ENCODE assay signal across 8 cellular contexts in the genomic region with DNA sequence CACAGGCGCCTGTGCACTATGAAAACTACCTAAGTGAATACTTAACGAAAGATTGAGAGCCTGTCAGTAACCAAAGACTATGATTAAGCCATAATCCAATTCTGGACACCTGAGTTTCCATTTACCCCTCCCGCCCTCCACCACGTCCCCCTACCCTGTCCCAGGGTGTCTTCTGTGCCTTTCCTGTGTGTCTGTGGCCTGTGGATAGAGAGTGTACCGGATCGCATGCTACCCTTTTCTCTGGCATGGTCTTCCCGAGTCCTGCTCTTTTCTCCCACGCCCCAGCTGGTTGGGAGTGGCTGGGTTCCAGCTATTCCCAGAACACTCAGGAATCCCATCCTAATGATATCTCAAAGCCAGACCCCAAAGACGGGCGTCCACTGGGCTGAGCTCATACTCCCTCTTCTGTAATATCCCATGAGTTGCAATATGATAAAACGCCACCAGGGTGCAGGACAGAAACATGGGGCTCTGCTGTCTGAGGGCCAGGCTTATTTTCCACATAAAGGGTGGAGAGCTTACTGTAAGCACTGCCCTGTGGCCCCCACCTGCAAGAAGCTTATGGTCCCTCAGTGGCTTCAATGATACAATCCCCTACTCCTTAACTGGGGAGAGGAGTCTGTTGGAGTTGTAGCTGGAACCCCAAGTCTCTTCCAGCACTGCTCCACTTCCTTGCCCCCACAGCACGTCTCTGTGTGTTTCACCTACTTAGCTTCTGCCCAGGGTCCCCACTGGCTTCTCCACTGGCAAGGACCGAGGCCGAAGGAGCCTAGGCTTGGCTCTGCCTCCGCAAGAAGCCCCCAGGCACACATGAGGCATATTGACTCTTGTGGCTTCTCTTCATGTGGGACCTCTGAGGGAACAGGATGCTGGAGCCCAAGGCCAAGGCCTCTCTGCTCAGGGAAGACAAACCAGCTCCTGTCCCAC. TPM values are rescaled to one million over a fixed set of nuclear protein-coding genes. Genes with fewer than 3 reads are reported as not detected.
DNase-seq lines count a peak whose midpoint lies in the region; ATAC-seq and TF ChIP-seq lines count a peak whose summit lies in the region.

No MANE protein-coding gene starts in this region.

- H3K27ac Mint-ChIP-seq in activated naive CD8-positive, alpha-beta T cell treated with anti-CD3 and anti-CD28 coated beads for 36 hours = no peak overlapping the region

- H3K27me3 ChIP-seq in BE2C (no peaks in the 10 kb centered on the region), sigmoid colon (peaks cover 0 to 9% (median 0%) of the 10 kb centered on the region in 3 donors)

- H3K4me3 ChIP-seq in BE2C (ENCODE audit: low read depth, low read length) = no peak overlapping the region
- no peak overlapping the region for H3K4me3 ChIP-seq in OCI-LY7 (ENCODE audit: low read depth, low read length, poor library complexity, severe bottlenecking)
- H3K4me3 ChIP-seq in sigmoid colon = no peak overlapping the region

- no peak overlapping the region for H3K4me2 ChIP-seq in OCI-LY7 (ENCODE audit: low read length)

- CTCF ChIA-PET in OCI-LY7 (lab: Charles Lee; ENCODE audit: unreplicated experiment) = interaction anchor here (0.6 to 1.8 kb wide), 8 partner anchors 9 to 372 kb away, joined by 3 to 18 read pairs (median 6); no protein-coding TSS in a partner anchor

- POLR2A ChIA-PET in OCI-LY7 (lab: Charles Lee) = interaction anchor here (0.8 to 1.6 kb wide), 5 partner anchors 9 to 56 kb away, joined by 3 to 8 read pairs (median 4); no protein-coding TSS in a partner anchor

- BruUV-seq in OCI-LY7 (replicated peaks; lab: Mats Ljungman, UMichigan) = no TSS peak

- DNase-seq in BE2C (peak; percentile 80), HuH-7.5 (ENCODE audit: low spot score) (peak; percentile 78), OCI-LY7 (ENCODE audit: low spot score) (peak; percentile 68), left cardiac atrium (no peak), sigmoid colon (no peak), posterior vena cava (ENCODE audit: low spot score) (no peak)
- peak; percentile 36 for DNase-seq in activated naive CD8-positive, alpha-beta T cell treated with anti-CD3 and anti-CD28 coated beads for 36 hours

- H3K27me3 Mint-ChIP-seq in activated naive CD8-positive, alpha-beta T cell treated with anti-CD3 and anti-CD28 coated beads for 36 hours = peaks cover 49% of the 10 kb centered on the region

- no peak overlapping the region for H2AFZ ChIP-seq in OCI-LY7 (ENCODE audit: low read length)

- TF ChIP-seq CTCF in BE2C (IDR thresholded peaks at IDR 0.05; ENCODE audit: low read depth, low read length) (peak; percentile 74), OCI-LY7 (conservative IDR thresholded peaks at IDR 0.05; ENCODE audit: low read length) (peak; percentile 84), sigmoid colon (IDR thresholded peaks at IDR 0.05) (peak; percentile 40 to 74 (median 62))

- H3K4me1 ChIP-seq in BE2C (peaks cover 6% of the 10 kb centered on the region), OCI-LY7 (ENCODE audit: insufficient read depth, low read length, poor library complexity, severe bottlenecking) (no peaks in the 10 kb centered on the region), sigmoid colon (peaks cover 0 to 14% (median 11%) of the 10 kb centered on the region in 4 donors)

- 46 to 58% methylated on average over 15 of the region's 15 CpGs for WGBS in sigmoid colon, 2 donors

- ATAC-seq in GM18502 (IDR thresholded peaks at IDR 0.05; ENCODE audit: poor library complexity, unreplicated experiment) (peak; percentile 72), left cardiac atrium (peak; percentile 59 to 67)

- H3K36me3 ChIP-seq in BE2C = no peaks in the 10 kb centered on the region
- no peaks in the 10 kb centered on the region for H3K36me3 ChIP-seq in OCI-LY7 (ENCODE audit: insufficient read depth, low read length)
- no peaks in the 10 kb centered on the region for H3K36me3 ChIP-seq in sigmoid colon

- no peak for TF ChIP-seq EP300 in sigmoid colon (IDR thresholded peaks at IDR 0.05)

- H3K27ac ChIP-seq in OCI-LY7 (ENCODE audit: low read depth, low read length, poor library complexity, severe bottlenecking) = no peak overlapping the region
- no peak overlapping the region for H3K27ac ChIP-seq in sigmoid colon

- H3K9me3 Mint-ChIP-seq in activated naive CD8-positive, alpha-beta T cell treated with anti-CD3 and anti-CD28 coated beads for 36 hours = no peaks in the 10 kb centered on the region

- H3K9me3 ChIP-seq in BE2C = no peaks in the 10 kb centered on the region
- H3K9me3 ChIP-seq in OCI-LY7 (ENCODE audit: low read length) = no peaks in the 10 kb centered on the region
- H3K9me3 ChIP-seq in sigmoid colon = no peaks in the 10 kb centered on the region

- no peaks in the 10 kb centered on the region for H4K20me1 ChIP-seq in OCI-LY7 (ENCODE audit: insufficient read depth, low read length)

- no peaks in the 10 kb centered on the region for H3K36me3 Mint-ChIP-seq in activated naive CD8-positive, alpha-beta T cell treated with anti-CD3 and anti-CD28 coated beads for 36 hours

- H3K9me2 ChIP-seq in OCI-LY7 (ENCODE audit: insufficient read depth, low read length) = no peaks in the 10 kb centered on the region

- intact Hi-C loops in OCI-LY7 (cut with micrococcal nuclease; ENCODE audit: unreplicated experiment) = loop anchor here (1.0 kb wide), 1 partner anchor 18 kb away; no protein-coding TSS in a partner anchor
- intact Hi-C loops in left cardiac atrium (cut with DNase I) = no loop called here
- intact Hi-C loops in sigmoid colon (cut with DNase I) = loop anchor here (2.0 kb wide), 1 partner anchor 19 kb away; no protein-coding TSS in a partner anchor
- intact Hi-C loops in posterior vena cava (cut with DNase I) = no loop called here

- no peak for TF ChIP-seq POLR2A in sigmoid colon (IDR thresholded peaks at IDR 0.05)

- no peak overlapping the region for H3K4me3 Mint-ChIP-seq in activated naive CD8-positive, alpha-beta T cell treated with anti-CD3 and anti-CD28 coated beads for 36 hours

- H3K4me1 Mint-ChIP-seq in activated naive CD8-positive, alpha-beta T cell treated with anti-CD3 and anti-CD28 coated beads for 36 hours = peaks cover 10% of the 10 kb centered on the region

- no peaks in the 10 kb centered on the region for H3K79me2 ChIP-seq in OCI-LY7 (ENCODE audit: insufficient read depth, low read depth, low read length)

RNA-seq across cellular contexts. Expression of gene ALX3, which starts 17.6 kb away (rescaled TPM):
- polyA plus RNA-seq in BE2C (2012; ENCODE audit: insufficient read depth, insufficient read length, low read depth) = not detected
- not detected in 2 replicates for total RNA-seq in OCI-LY7 (2014; rRNA removed; shearing (Covaris generic))
- total RNA-seq in OCI-LY7 (2022) (not detected in 2 replicates), left cardiac atrium (not detected), sigmoid colon (not detected), posterior vena cava (not detected)
- not detected for total RNA-seq in activated naive CD8-positive, alpha-beta T cell treated with anti-CD3 and anti-CD28 coated beads for 36 hours
- under 1 TPM in 1 of 3 donors, not detected in 2; 0.13 TPM for polyA plus RNA-seq in sigmoid colon

RNA-seq across cellular contexts. Expression of gene UBL4B, which starts 24.2 kb away (rescaled TPM):
- 0.49 TPM for polyA plus RNA-seq in BE2C (2012; ENCODE audit: insufficient read depth, insufficient read length, low read depth)
- 0.41 TPM in 1 of 2 replicates, not detected in the other for total RNA-seq in OCI-LY7 (2014; rRNA removed; shearing (Covaris generic))
- total RNA-seq in OCI-LY7 (2022) (not detected in 2 replicates), left cardiac atrium (not detected), sigmoid colon (under 1 TPM in 1 of 4 donors, not detected in 3; 0.33 TPM), posterior vena cava (under 1 TPM in 1 of 2 donors, not detected in 1; 0.19 TPM)
- total RNA-seq in activated naive CD8-positive, alpha-beta T cell treated with anti-CD3 and anti-CD28 coated beads for 36 hours = not detected
- under 1 TPM in 1 of 3 donors, not detected in 2; 0.06 TPM for polyA plus RNA-seq in sigmoid colon

RNA-seq across cellular contexts. Expression of gene STRIP1, which starts 53.7 kb away (rescaled TPM):
- polyA plus RNA-seq in BE2C (2012; ENCODE audit: insufficient read depth, insufficient read length, low read depth) = 49.2 TPM
- 33.1 and 45.5 TPM in 2 replicates for total RNA-seq in OCI-LY7 (2014; rRNA removed; shearing (Covaris generic))
- total RNA-seq in OCI-LY7 (2022) (42.2 and 43.7 TPM in 2 replicates), left cardiac atrium (10 to 100 TPM; 18.2 to 19.0 TPM), sigmoid colon (10 to 100 TPM; 32.8 to 47.8 (median 36.1) TPM), posterior vena cava (10 to 100 TPM; 27.2 to 29.8 TPM)
- 10 to 100 TPM; 29.9 to 31.8 TPM for total RNA-seq in activated naive CD8-positive, alpha-beta T cell treated with anti-CD3 and anti-CD28 coated beads for 36 hours
- 10 to 100 TPM in 1 of 3 donors, 1 to 10 TPM in 2; 7.9 to 24.8 (median 9.6) TPM for polyA plus RNA-seq in sigmoid colon

Comparison
In these comparisons a context has a peak if more than half of its experiments do, and no peak if none do; other contexts are left out.
1. DNase-seq: peak in BE2C (single experiment), HuH-7.5 (single experiment), OCI-LY7 (single experiment) and activated naive CD8-positive, alpha-beta T cell treated with anti-CD3 and anti-CD28 coated beads for 36 hours (single experiment); none in left cardiac atrium (single experiment), sigmoid colon (single experiment) and posterior vena cava (single experiment).
2. intact Hi-C loops: an anchor here in OCI-LY7 (1.0 kb wide) and sigmoid colon (2.0 kb wide); none called in left cardiac atrium and posterior vena cava.
3. Peak in every context shown above with its lines, with median percentiles within 50 percentile points of each other: CTCF ChIP-seq.